ENCODE assay signal across 14 cellular contexts in genomic region chr11:7485136-7485853, GRCh38. TPM values are rescaled to one million over a fixed set of nuclear protein-coding genes. Genes with fewer than 3 reads are reported as not detected.
DNase-seq lines count a peak whose midpoint lies in the region; ATAC-seq and TF ChIP-seq lines count a peak whose summit lies in the region.
"Had no signal": no experiment of that assay in that cellular context is flagged by ENCODE, and none has a peak within 500 bp of the region (broad histone marks: within the 10 kb centered on the region; RNA-seq: fewer than 3 reads in every experiment).

OLFML1 (plus strand) TSS chr11:7485506; CDS start chr11:7485876, 370 bp downstream.

- no peak for TF ChIP-seq CTCF in coronary artery (IDR thresholded peaks at IDR 0.05)
- TF ChIP-seq CTCF in sigmoid colon (IDR thresholded peaks at IDR 0.05) = no peak
- no peak for TF ChIP-seq CTCF in MM.1S (IDR thresholded peaks at IDR 0.05; ENCODE audit: low read length)

- DNase-seq in AG08396 (ENCODE audit: low spot score) = peak; percentile 12
- no peak for DNase-seq in coronary artery (ENCODE audit: low spot score)
- DNase-seq in left lobe of liver (ENCODE audit: low spot score) = peak; percentile 66
- DNase-seq in sigmoid colon = no peak
- DNase-seq in cortex of kidney (lab: John Stamatoyannopoulos, UW) = no peak
- DNase-seq in MM.1S = no peak
- no peak for DNase-seq in effector CD4-positive, alpha-beta T cell
- no peak for DNase-seq in MV-4-11 (lab: John Stamatoyannopoulos, UW)
- DNase-seq: effector memory CD8-positive, alpha-beta T cell; NCI-H1436 treated with DMSO at 0.1 percent for 48 hours had no signal

- no peaks in the 10 kb centered on the region for H3K79me2 ChIP-seq in MM.1S (ENCODE audit: low read length)

- no peaks in the 10 kb centered on the region for H4K20me1 ChIP-seq in MM.1S (ENCODE audit: insufficient read depth, low read length)

- ATAC-seq in left lobe of liver = peak; percentile 92
- ATAC-seq: activated naive CD4-positive, alpha-beta T cell treated with anti-CD3 and anti-CD28 coated beads, Interleukin-2, amount 50 U/mL, for 72 hours; effector memory CD8-positive, alpha-beta T cell had no signal

- peak within 1 kb of the TSS; percentile 68 for H3K4me3 ChIP-seq in coronary artery
- peak within 1 kb of the TSS; percentile 25 to 40 (median 32) for H3K4me3 ChIP-seq in sigmoid colon
- no peak within 1 kb of the TSS for H3K4me3 ChIP-seq in MM.1S (ENCODE audit: low read length)

- TF ChIP-seq POLR2A in sigmoid colon (IDR thresholded peaks at IDR 0.05) = no peak

- H3K4me1 ChIP-seq in sigmoid colon (peaks cover 0 to 6% (median 0%) of the 10 kb centered on the region in 4 donors), MM.1S (ENCODE audit: low read length) (no peaks in the 10 kb centered on the region)

- no peak for TF ChIP-seq EP300 in sigmoid colon (IDR thresholded peaks at IDR 0.05)

- no peaks in the 10 kb centered on the region for H3K9me2 ChIP-seq in MM.1S (replicated peaks; ENCODE audit: insufficient read depth, low read length)

- H3K27ac ChIP-seq in coronary artery = peak within 1 kb of the TSS; percentile 52 to 74
- H3K27ac ChIP-seq in sigmoid colon = peak within 1 kb of the TSS; percentile 29 to 68 (median 53)
- H3K27ac ChIP-seq in MM.1S (ENCODE audit: low read length) = no peak within 1 kb of the TSS

- no peak within 1 kb of the TSS for H3K9ac ChIP-seq in MM.1S (ENCODE audit: low read length)

- H3K9me3 ChIP-seq in sigmoid colon (no peaks in the 10 kb centered on the region), MM.1S (replicated peaks; ENCODE audit: insufficient read depth, low read length) (no peaks in the 10 kb centered on the region)

- intact Hi-C loops in sigmoid colon (cut with DNase I) = no loop called here

- H3K27me3 ChIP-seq in sigmoid colon (no peaks in the 10 kb centered on the region), MM.1S (replicated peaks; ENCODE audit: insufficient read depth, low read length) (no peaks in the 10 kb centered on the region)

- 68 to 73% methylated on average over 10 of the region's 10 CpGs for WGBS in sigmoid colon, 2 donors

- H3K36me3 ChIP-seq in sigmoid colon = no peaks in the 10 kb centered on the region
- no peaks in the 10 kb centered on the region for H3K36me3 ChIP-seq in MM.1S (replicated peaks; ENCODE audit: insufficient read depth, low read length)

- H2AFZ ChIP-seq in MM.1S (ENCODE audit: low read length) = no peak within 1 kb of the TSS

- no peak within 1 kb of the TSS for H3K4me2 ChIP-seq in MM.1S (ENCODE audit: low read depth, low read length)

- H3F3A ChIP-seq in MM.1S (ENCODE audit: insufficient read depth, low read length) = no peaks in the 10 kb centered on the region

RNA-seq across cellular contexts. Expression of gene OLFML1, which starts in this region (rescaled TPM):
- 2.2 TPM for total RNA-seq in left lobe of liver
- 10 to 100 TPM in 2 of 4 donors, 1 to 10 TPM in 2; 2.2 to 14.7 (median 8.7) TPM for total RNA-seq in sigmoid colon
- polyA plus RNA-seq in sigmoid colon = 1 to 10 TPM in 2 of 3 donors, not detected in 1; 1.8 to 2.7 TPM
- total RNA-seq: activated naive CD4-positive, alpha-beta T cell treated with anti-CD3 and anti-CD28 coated beads, Interleukin-2, amount 50 U/mL, for 72 hours; Daoy; HT1080; pulmonary artery endothelial cell had no signal

Comparison
In these comparisons a context has a peak if more than half of its experiments do, and no peak if none do; other contexts are left out.
1. DNase-seq: peak in AG08396 (single experiment) and left lobe of liver (single experiment); none in coronary artery (single experiment), sigmoid colon (single experiment), cortex of kidney (single experiment), MM.1S (single experiment), effector CD4-positive, alpha-beta T cell (single experiment) and MV-4-11 (single experiment).